In the genomic region with DNA sequence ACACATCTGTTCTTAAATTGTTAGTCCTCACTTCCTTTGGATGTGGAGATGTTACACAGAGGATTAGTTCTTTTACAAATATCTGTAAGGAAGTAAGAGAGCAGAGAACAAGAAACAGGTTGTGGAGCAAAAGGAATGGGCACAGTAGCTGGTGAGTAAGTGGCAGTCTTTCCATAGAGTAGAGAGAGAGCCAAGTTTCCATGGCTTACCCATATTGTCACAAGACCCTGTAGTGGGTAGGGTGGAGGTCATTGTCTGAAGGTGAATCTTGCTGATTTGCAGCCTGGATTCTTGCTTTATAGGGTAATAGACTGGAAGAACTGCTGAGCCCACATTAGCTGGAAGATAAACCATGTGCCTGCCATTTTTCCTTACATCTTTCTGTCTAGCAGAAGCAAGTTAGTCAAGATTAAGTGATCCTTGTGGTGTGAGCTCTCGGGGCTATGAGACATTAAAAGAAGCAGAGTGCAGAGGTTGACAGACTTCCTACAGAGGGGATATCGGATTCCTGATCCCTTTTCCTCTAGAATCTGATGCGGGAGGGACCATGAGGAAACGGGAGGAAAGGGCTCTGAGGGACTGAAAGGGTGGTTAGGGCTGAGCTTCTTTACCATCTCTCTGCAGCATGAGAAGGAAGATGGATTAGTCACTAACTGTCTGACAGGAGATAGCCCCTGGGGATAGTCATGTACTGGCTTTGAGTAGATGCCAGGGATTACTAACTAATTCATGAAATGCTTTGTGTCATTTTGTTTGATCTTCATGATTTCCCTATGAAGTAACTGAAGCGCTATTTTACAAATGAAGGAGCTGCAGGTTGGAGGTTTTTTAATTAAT, we compare ENCODE assay signal across 10 cellular contexts. TPM values are rescaled to one million over a fixed set of nuclear protein-coding genes. Genes with fewer than 3 reads are reported as not detected.
DNase-seq lines count a peak whose midpoint lies in the region; ATAC-seq and TF ChIP-seq lines count a peak whose summit lies in the region.
"Had no signal": no experiment of that assay in that cellular context is flagged by ENCODE, and none has a peak within 500 bp of the region (broad histone marks: within the 10 kb centered on the region; RNA-seq: fewer than 3 reads in every experiment).

No MANE protein-coding gene starts in this region.

- H3K27me3 Mint-ChIP-seq in Calu3 (ENCODE audit: unreplicated experiment) = no peaks in the 10 kb centered on the region
- H3K27me3 Mint-ChIP-seq in natural killer cell treated with Interleukin-12 subunit alpha and Interleukin-12 subunit beta and Interleukin-15 and Interleukin-18, amount 100 ng/mL, for 72 hours = no peaks in the 10 kb centered on the region
- no peaks in the 10 kb centered on the region for H3K27me3 Mint-ChIP-seq in activated CD4-positive, alpha-beta memory T cell treated with anti-CD3 and anti-CD28 coated beads, Interleukin-2, amount 10 ng/mL, durations not matched to agents 7 days and 5 days

- TF ChIP-seq CTCF in Calu3 (IDR thresholded peaks at IDR 0.05; ENCODE audit: unreplicated experiment) = no peak

- no peak for ATAC-seq in natural killer cell treated with Interleukin-12 subunit alpha and Interleukin-12 subunit beta and Interleukin-15 and Interleukin-18, amount 100 ng/mL, for 72 hours

- peak overlapping the region; percentile 79 for H3K27ac ChIP-seq in caudate nucleus (ENCODE audit: low read depth, low read length)

- POLR2A ChIA-PET in activated CD4-positive, alpha-beta memory T cell treated with anti-CD3 and anti-CD28 coated beads, Interleukin-2, amount 10 ng/mL, durations not matched to agents 7 days and 5 days (lab: Charles Lee) = interaction anchor here (1.0 kb wide), 1 partner anchor 85 kb away, joined by 5 read pairs; a partner anchor contains a TSS

- H3K27ac Mint-ChIP-seq in Calu3 (ENCODE audit: unreplicated experiment) = peak overlapping the region; percentile 14
- H3K27ac Mint-ChIP-seq in natural killer cell treated with Interleukin-12 subunit alpha and Interleukin-12 subunit beta and Interleukin-15 and Interleukin-18, amount 100 ng/mL, for 72 hours = peak overlapping the region; percentile 12 to 28
- no peak overlapping the region for H3K27ac Mint-ChIP-seq in activated CD4-positive, alpha-beta memory T cell treated with anti-CD3 and anti-CD28 coated beads, Interleukin-2, amount 10 ng/mL, durations not matched to agents 7 days and 5 days

- DNase-seq in Calu3 (no peak), M059J (ENCODE audit: low read depth) (peak; percentile 94), caudate nucleus (lab: John Stamatoyannopoulos, UW) (no peak), NCI-H146 (lab: John Stamatoyannopoulos, UW) (no peak), HuH-7.5 (ENCODE audit: low spot score) (no peak)
- DNase-seq in natural killer cell treated with Interleukin-12 subunit alpha and Interleukin-12 subunit beta and Interleukin-15 and Interleukin-18, amount 100 ng/mL, for 72 hours (ENCODE audit: low spot score) = no peak
- DNase-seq in activated CD4-positive, alpha-beta T cell treated with anti-CD3 and anti-CD28 coated beads, Interleukin-2, amount 50 U/mL, for 48 hours = no peak
- DNase-seq in activated CD4-positive, alpha-beta memory T cell treated with anti-CD3 and anti-CD28 coated beads, Interleukin-2, amount 10 ng/mL, durations not matched to agents 7 days and 5 days = no peak
- DNase-seq: activated T-cell treated with anti-CD3 and anti-CD28 coated beads, Interleukin-2, amount 50 U/mL, for 48 hours; stimulated activated CD4-positive, alpha-beta T cell treated with anti-CD3 and anti-CD28 coated beads, Interleukin-2, amount 100 ng/mL, for 48 hours had no signal

- no peak overlapping the region for H3K4me3 Mint-ChIP-seq in Calu3 (ENCODE audit: low read depth, unreplicated experiment)
- H3K4me3 Mint-ChIP-seq in natural killer cell treated with Interleukin-12 subunit alpha and Interleukin-12 subunit beta and Interleukin-15 and Interleukin-18, amount 100 ng/mL, for 72 hours = no peak overlapping the region
- H3K4me3 Mint-ChIP-seq in activated CD4-positive, alpha-beta memory T cell treated with anti-CD3 and anti-CD28 coated beads, Interleukin-2, amount 10 ng/mL, durations not matched to agents 7 days and 5 days = no peak overlapping the region

- CTCF ChIA-PET in Calu3 (lab: Charles Lee) = no interaction called here
- CTCF ChIA-PET in activated CD4-positive, alpha-beta memory T cell treated with anti-CD3 and anti-CD28 coated beads, Interleukin-2, amount 10 ng/mL, durations not matched to agents 7 days and 5 days (lab: Charles Lee) = interaction anchor here (0.9 to 2.4 kb wide), 3 partner anchors 9 to 142 kb away, joined by 3 to 10 read pairs (median 3); no protein-coding TSS in a partner anchor

- peaks cover 4% of the 10 kb centered on the region for H3K36me3 Mint-ChIP-seq in Calu3 (ENCODE audit: insufficient read depth, unreplicated experiment)
- H3K36me3 Mint-ChIP-seq in natural killer cell treated with Interleukin-12 subunit alpha and Interleukin-12 subunit beta and Interleukin-15 and Interleukin-18, amount 100 ng/mL, for 72 hours = peaks cover 6% of the 10 kb centered on the region
- H3K36me3 Mint-ChIP-seq in activated CD4-positive, alpha-beta memory T cell treated with anti-CD3 and anti-CD28 coated beads, Interleukin-2, amount 10 ng/mL, durations not matched to agents 7 days and 5 days (ENCODE audit: low read depth) = peaks cover 32% of the 10 kb centered on the region

- H3K4me1 Mint-ChIP-seq in Calu3 (ENCODE audit: low read depth, unreplicated experiment) = peaks cover 19% of the 10 kb centered on the region
- H3K4me1 Mint-ChIP-seq in natural killer cell treated with Interleukin-12 subunit alpha and Interleukin-12 subunit beta and Interleukin-15 and Interleukin-18, amount 100 ng/mL, for 72 hours (ENCODE audit: low read depth in 2 of 2) = peaks cover 17 to 34% of the 10 kb centered on the region in 2 donors
- H3K4me1 Mint-ChIP-seq in activated CD4-positive, alpha-beta memory T cell treated with anti-CD3 and anti-CD28 coated beads, Interleukin-2, amount 10 ng/mL, durations not matched to agents 7 days and 5 days = peaks cover 1% of the 10 kb centered on the region

- BruUV-seq in Calu3 (replicated peaks; lab: Mats Ljungman, UMichigan) = no TSS peak

- no peaks in the 10 kb centered on the region for H3K9me3 Mint-ChIP-seq in Calu3 (ENCODE audit: low read depth, unreplicated experiment)
- no peaks in the 10 kb centered on the region for H3K9me3 Mint-ChIP-seq in natural killer cell treated with Interleukin-12 subunit alpha and Interleukin-12 subunit beta and Interleukin-15 and Interleukin-18, amount 100 ng/mL, for 72 hours
- H3K9me3 Mint-ChIP-seq in activated CD4-positive, alpha-beta memory T cell treated with anti-CD3 and anti-CD28 coated beads, Interleukin-2, amount 10 ng/mL, durations not matched to agents 7 days and 5 days = no peaks in the 10 kb centered on the region

- intact Hi-C loops in Calu3 (cut with micrococcal nuclease; ENCODE audit: unreplicated experiment) = no loop called here

RNA-seq across cellular contexts. Expression of a gene that starts 44.0 kb away (rescaled TPM):
- not detected in 2 replicates for total RNA-seq in Calu3 (2022)
- 0.07 TPM in 1 of 2 replicates, not detected in the other for total RNA-seq in M059J (2014; rRNA removed; shearing (Covaris generic))
- total RNA-seq in natural killer cell treated with Interleukin-12 subunit alpha and Interleukin-12 subunit beta and Interleukin-15 and Interleukin-18, amount 100 ng/mL, for 72 hours = not detected
- not detected for total RNA-seq in activated CD4-positive, alpha-beta memory T cell treated with anti-CD3 and anti-CD28 coated beads, Interleukin-2, amount 10 ng/mL, durations not matched to agents 7 days and 5 days
